ENCODE assay signal across 34 cellular contexts in genomic region chr16:66565051-66565450, GRCh38. TPM values are rescaled to one million over a fixed set of nuclear protein-coding genes. Genes with fewer than 3 reads are reported as not detected.
A peak's percentile ranks its signal among the peaks of the same experiment; 100 is the strongest.
DNase-seq lines count a peak whose midpoint lies in the region; ATAC-seq and TF ChIP-seq lines count a peak whose summit lies in the region.
"Had no signal": no experiment of that assay in that cellular context is flagged by ENCODE, and none has a peak within 500 bp of the region (broad histone marks: within the 10 kb centered on the region; RNA-seq: fewer than 3 reads in every experiment).

No MANE protein-coding gene starts in this region.

- H3K36me3 ChIP-seq in neutrophil = peaks cover 93% of the 10 kb centered on the region

- peak overlapping the region; percentile 96 for H3K27ac Mint-ChIP-seq in activated T-cell treated with anti-CD3 and anti-CD28 coated beads, Interleukin-2, amount 50 U/mL, for 24 hours
- H3K27ac Mint-ChIP-seq in T-helper 17 cell (peak overlapping the region; percentile 95), endothelial cell (ENCODE audit: unreplicated experiment) (peak overlapping the region; percentile 90), glutamatergic neuron (ENCODE audit: unreplicated experiment) (no peak overlapping the region)
- H3K27ac Mint-ChIP-seq in stimulated activated naive CD8-positive, alpha-beta T cell treated with anti-CD3 and anti-CD28 coated beads, Interleukin-15, amount 100 ng/mL, for 72 hours = no peak overlapping the region
- H3K27ac Mint-ChIP-seq: mesothelial cell of epicardium had no signal

- H3K36me3 Mint-ChIP-seq in activated T-cell treated with anti-CD3 and anti-CD28 coated beads, Interleukin-2, amount 50 U/mL, for 24 hours (ENCODE audit: low read depth) = peaks cover 82% of the 10 kb centered on the region
- peaks cover 27% of the 10 kb centered on the region for H3K36me3 Mint-ChIP-seq in activated T-cell treated with anti-CD3 and anti-CD28 coated beads, Interleukin-2, amount 50 U/mL, for 4 hours (ENCODE audit: insufficient read depth)
- H3K36me3 Mint-ChIP-seq in T-helper 17 cell (ENCODE audit: low read depth) = peaks cover 7% of the 10 kb centered on the region
- peaks cover 25% of the 10 kb centered on the region for H3K36me3 Mint-ChIP-seq in endothelial cell (ENCODE audit: low read depth, unreplicated experiment)
- no peaks in the 10 kb centered on the region for H3K36me3 Mint-ChIP-seq in glutamatergic neuron (ENCODE audit: unreplicated experiment)

- DNase-seq in activated T-cell treated with anti-CD3 and anti-CD28 coated beads, Interleukin-2, amount 50 U/mL, for 24 hours = no peak
- DNase-seq in activated T-cell treated with anti-CD3 and anti-CD28 coated beads, Interleukin-2, amount 50 U/mL, for 4 hours = no peak
- DNase-seq in T-helper 17 cell (no peak), endothelial cell (ENCODE audit: low spot score) (no peak), amygdala (lab: John Stamatoyannopoulos, UW) (no peak), glutamatergic neuron (no peak)
- no peak for DNase-seq in stimulated activated naive CD8-positive, alpha-beta T cell treated with anti-CD3 and anti-CD28 coated beads, Interleukin-15, amount 100 ng/mL, for 72 hours
- DNase-seq: ACHN; activated naive CD4-positive, alpha-beta T cell treated with anti-CD3 and anti-CD28 coated beads, Interleukin-2, amount 50 U/mL, for 16 hours; activated T-cell treated with anti-CD3 and anti-CD28 coated beads, Interleukin-2, amount 50 U/mL, for 1 hour; aorta; dermis blood vessel endothelial cell; DND-41; gastrocnemius medialis; H7; hippocampal formation; naive B cell; NCI-H1048; NCI-H187; NCI-H2171; NCI-H510A; NK-92 treated with Interleukin-12 subunit alpha and Interleukin-12 subunit beta, amount 100 ng/mL, for 24 hours; PC-3; stimulated activated CD8-positive, alpha-beta memory T cell treated with anti-CD3 and anti-CD28 coated beads, Interleukin-4, amount 100 ng/mL, for 48 hours; T1000; transverse colon; WERI-Rb-1 had no signal

- no peaks in the 10 kb centered on the region for H3K9me3 Mint-ChIP-seq in activated T-cell treated with anti-CD3 and anti-CD28 coated beads, Interleukin-2, amount 50 U/mL, for 24 hours
- H3K9me3 Mint-ChIP-seq in activated T-cell treated with anti-CD3 and anti-CD28 coated beads, Interleukin-2, amount 50 U/mL, for 4 hours = no peaks in the 10 kb centered on the region
- no peaks in the 10 kb centered on the region for H3K9me3 Mint-ChIP-seq in endothelial cell (ENCODE audit: unreplicated experiment)
- no peaks in the 10 kb centered on the region for H3K9me3 Mint-ChIP-seq in stimulated activated naive CD8-positive, alpha-beta T cell treated with anti-CD3 and anti-CD28 coated beads, Interleukin-15, amount 100 ng/mL, for 72 hours
- no peaks in the 10 kb centered on the region for H3K9me3 Mint-ChIP-seq in glutamatergic neuron (ENCODE audit: unreplicated experiment)
- H3K9me3 Mint-ChIP-seq: mesothelial cell of epicardium had no signal

- no peak overlapping the region for H3K4me3 Mint-ChIP-seq in activated T-cell treated with anti-CD3 and anti-CD28 coated beads, Interleukin-2, amount 50 U/mL, for 24 hours
- H3K4me3 Mint-ChIP-seq in activated T-cell treated with anti-CD3 and anti-CD28 coated beads, Interleukin-2, amount 50 U/mL, for 4 hours = no peak overlapping the region
- H3K4me3 Mint-ChIP-seq in T-helper 17 cell = no peak overlapping the region
- H3K4me3 Mint-ChIP-seq in endothelial cell (ENCODE audit: unreplicated experiment) = peak overlapping the region; percentile 4
- no peak overlapping the region for H3K4me3 Mint-ChIP-seq in stimulated activated naive CD8-positive, alpha-beta T cell treated with anti-CD3 and anti-CD28 coated beads, Interleukin-15, amount 100 ng/mL, for 72 hours
- H3K4me3 Mint-ChIP-seq in glutamatergic neuron (ENCODE audit: unreplicated experiment) = no peak overlapping the region
- H3K4me3 Mint-ChIP-seq: IgD-negative memory B cell, mesothelial cell of epicardium, naive B cell had no signal

- peak overlapping the region; percentile 58 for H3K27ac ChIP-seq in neutrophil
- H3K27ac ChIP-seq: gastrocnemius medialis, transverse colon, WERI-Rb-1 had no signal

- no peaks in the 10 kb centered on the region for H3K9me3 ChIP-seq in T-helper 17 cell (ENCODE audit: control insufficient read depth, low read length, poor library complexity, severe bottlenecking)
- H3K9me3 ChIP-seq in neutrophil = no peaks in the 10 kb centered on the region
- H3K9me3 ChIP-seq: gastrocnemius medialis, transverse colon had no signal

- TF ChIP-seq CTCF in endothelial cell (IDR thresholded peaks at IDR 0.05; ENCODE audit: unreplicated experiment) (no peak), neutrophil (IDR thresholded peaks at IDR 0.05) (no peak), glutamatergic neuron (IDR thresholded peaks at IDR 0.05; ENCODE audit: partially characterized antibody, unreplicated experiment) (no peak)

- H3K4me1 Mint-ChIP-seq in activated T-cell treated with anti-CD3 and anti-CD28 coated beads, Interleukin-2, amount 50 U/mL, for 24 hours (ENCODE audit: low read depth) = peaks cover 72% of the 10 kb centered on the region
- peaks cover 50% of the 10 kb centered on the region for H3K4me1 Mint-ChIP-seq in activated T-cell treated with anti-CD3 and anti-CD28 coated beads, Interleukin-2, amount 50 U/mL, for 4 hours (ENCODE audit: low read depth)
- peaks cover 37% of the 10 kb centered on the region for H3K4me1 Mint-ChIP-seq in T-helper 17 cell
- peaks cover 19% of the 10 kb centered on the region for H3K4me1 Mint-ChIP-seq in endothelial cell (ENCODE audit: unreplicated experiment)
- H3K4me1 Mint-ChIP-seq in stimulated activated naive CD8-positive, alpha-beta T cell treated with anti-CD3 and anti-CD28 coated beads, Interleukin-15, amount 100 ng/mL, for 72 hours = peaks cover 54% of the 10 kb centered on the region
- peaks cover 2% of the 10 kb centered on the region for H3K4me1 Mint-ChIP-seq in glutamatergic neuron (ENCODE audit: low read depth, unreplicated experiment)

- no peaks in the 10 kb centered on the region for H3K27me3 ChIP-seq in neutrophil
- H3K27me3 ChIP-seq: gastrocnemius medialis, transverse colon had no signal

- no peak for ATAC-seq in activated T-cell treated with anti-CD3 and anti-CD28 coated beads, Interleukin-2, amount 50 U/mL, for 4 hours
- ATAC-seq in T-helper 17 cell = no peak
- ATAC-seq in stimulated activated naive CD8-positive, alpha-beta T cell treated with anti-CD3 and anti-CD28 coated beads, Interleukin-15, amount 100 ng/mL, for 72 hours = no peak
- ATAC-seq: gastrocnemius medialis, left lobe of liver, PC-3 had no signal

- no peak overlapping the region for H3K4me3 ChIP-seq in neutrophil (ENCODE audit: low read depth in 1 of 2, low read length in 1 of 2)
- H3K4me3 ChIP-seq: gastrocnemius medialis, transverse colon had no signal

- no peaks in the 10 kb centered on the region for H3K27me3 Mint-ChIP-seq in activated T-cell treated with anti-CD3 and anti-CD28 coated beads, Interleukin-2, amount 50 U/mL, for 24 hours
- no peaks in the 10 kb centered on the region for H3K27me3 Mint-ChIP-seq in activated T-cell treated with anti-CD3 and anti-CD28 coated beads, Interleukin-2, amount 50 U/mL, for 4 hours (ENCODE audit: low read depth)
- H3K27me3 Mint-ChIP-seq in T-helper 17 cell = no peaks in the 10 kb centered on the region
- H3K27me3 Mint-ChIP-seq in endothelial cell (ENCODE audit: unreplicated experiment) = no peaks in the 10 kb centered on the region
- no peaks in the 10 kb centered on the region for H3K27me3 Mint-ChIP-seq in stimulated activated naive CD8-positive, alpha-beta T cell treated with anti-CD3 and anti-CD28 coated beads, Interleukin-15, amount 100 ng/mL, for 72 hours
- H3K27me3 Mint-ChIP-seq in glutamatergic neuron (ENCODE audit: unreplicated experiment) = no peaks in the 10 kb centered on the region
- H3K27me3 Mint-ChIP-seq: IgD-negative memory B cell, naive B cell had no signal

- peaks cover 25 to 38% of the 10 kb centered on the region in 2 experiments for H3K4me1 ChIP-seq in neutrophil (ENCODE audit: control insufficient read depth in 1 of 2, insufficient read depth in 1 of 2, low read depth in 1 of 2, low read length in 1 of 2)
- H3K4me1 ChIP-seq: gastrocnemius medialis had no signal

RNA-seq across cellular contexts. Expression of gene CMTM1, which starts 1.2 kb away (rescaled TPM):
- total RNA-seq in activated T-cell treated with anti-CD3 and anti-CD28 coated beads, Interleukin-2, amount 50 U/mL, for 4 hours = 1 to 10 TPM; 1.4 to 3.1 (median 2.3) TPM
- total RNA-seq in T-helper 17 cell (1 to 10 TPM; 3.3 to 3.6 TPM), endothelial cell (ENCODE audit: unreplicated experiment) (8.3 TPM), glutamatergic neuron (ENCODE audit: unreplicated experiment) (5.0 TPM)
- total RNA-seq: skeletal muscle tissue had no signal

RNA-seq across cellular contexts. Expression of gene CKLF, which starts 12.7 kb away (rescaled TPM):
- 10 to 100 TPM; 52.4 to 63.6 (median 53.2) TPM for total RNA-seq in activated T-cell treated with anti-CD3 and anti-CD28 coated beads, Interleukin-2, amount 50 U/mL, for 4 hours
- total RNA-seq in T-helper 17 cell (10 to 100 TPM; 41.6 to 42.5 TPM), endothelial cell (ENCODE audit: unreplicated experiment) (38.0 TPM), glutamatergic neuron (ENCODE audit: unreplicated experiment) (17.9 TPM)

RNA-seq across cellular contexts. Expression of gene CMTM2, which starts 14.2 kb away (rescaled TPM):
- not detected for total RNA-seq in activated T-cell treated with anti-CD3 and anti-CD28 coated beads, Interleukin-2, amount 50 U/mL, for 4 hours
- total RNA-seq in T-helper 17 cell (under 1 TPM in 1 of 2 donors, not detected in 1; 0.70 TPM), endothelial cell (ENCODE audit: unreplicated experiment) (2.1 TPM), glutamatergic neuron (ENCODE audit: unreplicated experiment) (not detected)
- total RNA-seq: gastrocnemius medialis, left lobe of liver, osteocyte, PC-3, renal cortical epithelial cell, skeletal muscle tissue had no signal

RNA-seq across cellular contexts. Expression of gene TK2, which starts 15.1 kb away (rescaled TPM):
- 1 to 10 TPM; 3.6 to 4.6 (median 3.8) TPM for total RNA-seq in activated T-cell treated with anti-CD3 and anti-CD28 coated beads, Interleukin-2, amount 50 U/mL, for 4 hours
- total RNA-seq in T-helper 17 cell (1 to 10 TPM; 7.1 to 9.4 TPM), endothelial cell (ENCODE audit: unreplicated experiment) (13.1 TPM), glutamatergic neuron (ENCODE audit: unreplicated experiment) (4.5 TPM)

RNA-seq across cellular contexts. Expression of gene CMTM3, which starts 39.5 kb away (rescaled TPM):
- total RNA-seq in activated T-cell treated with anti-CD3 and anti-CD28 coated beads, Interleukin-2, amount 50 U/mL, for 4 hours = 10 to 100 TPM; 49.3 to 53.0 (median 51.4) TPM
- total RNA-seq in T-helper 17 cell (10 to 100 TPM; 60.5 to 74.6 TPM), endothelial cell (ENCODE audit: unreplicated experiment) (268 TPM), glutamatergic neuron (ENCODE audit: unreplicated experiment) (45.8 TPM)

Comparison
In these comparisons a context has a peak if more than half of its experiments do, and no peak if none do; other contexts are left out.
1. H3K27ac Mint-ChIP-seq: peak in activated T-cell treated with anti-CD3 and anti-CD28 coated beads, Interleukin-2, amount 50 U/mL, for 24 hours (single experiment), T-helper 17 cell (single experiment) and endothelial cell (single experiment); none in stimulated activated naive CD8-positive, alpha-beta T cell treated with anti-CD3 and anti-CD28 coated beads, Interleukin-15, amount 100 ng/mL, for 72 hours (0 of 2) and glutamatergic neuron (single experiment).